ENCODE assay signal across 18 cellular contexts in the genomic region with DNA sequence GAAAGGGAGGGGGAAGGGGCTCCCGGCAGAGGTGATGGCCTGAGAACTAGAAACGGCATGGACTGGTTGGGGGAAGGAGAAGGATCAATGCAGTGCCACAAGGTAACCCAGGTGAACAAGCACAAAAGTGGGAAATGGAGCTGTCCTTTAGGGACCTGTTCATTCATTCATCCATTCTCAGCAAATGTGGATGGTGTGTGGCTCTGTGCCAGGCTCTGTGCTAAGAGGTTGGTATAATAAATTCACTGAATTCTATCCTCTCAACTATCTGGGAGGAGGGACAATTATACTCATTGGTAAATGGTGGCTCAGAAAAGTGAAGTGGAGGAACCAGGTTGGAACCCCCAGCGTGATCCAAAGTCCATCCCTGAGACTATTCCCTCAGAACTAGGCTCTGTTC.
"Had no signal": no experiment of that assay in that cellular context is flagged by ENCODE, and none has a peak within 500 bp of the region (broad histone marks: within the 10 kb centered on the region; RNA-seq: fewer than 3 reads in every experiment).

No MANE protein-coding gene starts in this region.

- H3K27ac Mint-ChIP-seq: activated naive CD8-positive, alpha-beta T cell; effector memory CD8-positive, alpha-beta T cell; natural killer cell treated with Interleukin-12 subunit alpha and Interleukin-12 subunit beta and Interleukin-15 and Interleukin-18, amount 100 ng/mL, for 72 hours; WTC11 had no signal

- H3K27me3 Mint-ChIP-seq: activated naive CD8-positive, alpha-beta T cell; effector memory CD8-positive, alpha-beta T cell; natural killer cell treated with Interleukin-12 subunit alpha and Interleukin-12 subunit beta and Interleukin-15 and Interleukin-18, amount 100 ng/mL, for 72 hours had no signal

- H3K27me3 ChIP-seq: adrenal gland, ascending aorta, breast epithelium, colonic mucosa, dorsolateral prefrontal cortex, esophagus muscularis mucosa, pancreas, right atrium auricular region, tibial artery had no signal

- H3K36me3 Mint-ChIP-seq: activated naive CD8-positive, alpha-beta T cell; natural killer cell treated with Interleukin-12 subunit alpha and Interleukin-12 subunit beta and Interleukin-15 and Interleukin-18, amount 100 ng/mL, for 72 hours; WTC11 had no signal

- H3K9me3 ChIP-seq: adrenal gland, ascending aorta, breast epithelium, colonic mucosa, esophagus muscularis mucosa, pancreas, psoas muscle, right atrium auricular region, tibial artery had no signal

- H3K27ac ChIP-seq: ascending aorta, colonic mucosa, esophagus muscularis mucosa, pancreas, psoas muscle, tibial artery had no signal

- H3K9me3 Mint-ChIP-seq: effector memory CD8-positive, alpha-beta T cell; natural killer cell treated with Interleukin-12 subunit alpha and Interleukin-12 subunit beta and Interleukin-15 and Interleukin-18, amount 100 ng/mL, for 72 hours; WTC11 had no signal

- ATAC-seq: effector memory CD8-positive, alpha-beta T cell; natural killer cell treated with Interleukin-12 subunit alpha and Interleukin-12 subunit beta and Interleukin-15 and Interleukin-18, amount 100 ng/mL, for 72 hours; psoas muscle; stimulated activated naive CD8-positive, alpha-beta T cell treated with anti-CD3 and anti-CD28 coated beads, Interleukin-15, Interleukin-2, amounts not matched to agents 100 U/mL and 50 U/mL, for 24 hours; WTC11 had no signal

- H3K36me3 ChIP-seq: adrenal gland, ascending aorta, breast epithelium, colonic mucosa, esophagus muscularis mucosa, pancreas, right atrium auricular region had no signal

- DNase-seq: activated T-cell treated with anti-CD3 and anti-CD28 coated beads, Interleukin-2, amount 50 U/mL, for 1 hour; colonic mucosa; effector memory CD8-positive, alpha-beta T cell; hippocampal formation; pancreas; psoas muscle; stimulated activated CD4-positive, alpha-beta T cell treated with anti-CD3 and anti-CD28 coated beads, Interleukin-4, amount 100 ng/mL, for 24 hours; stimulated activated naive CD8-positive, alpha-beta T cell treated with anti-CD3 and anti-CD28 coated beads, Interleukin-15, Interleukin-2, amounts not matched to agents 100 U/mL and 50 U/mL, for 24 hours; tibial artery had no signal

- H3K4me3 ChIP-seq: adrenal gland, ascending aorta, breast epithelium, colonic mucosa, dorsolateral prefrontal cortex, esophagus muscularis mucosa, pancreas, psoas muscle, right atrium auricular region, tibial artery had no signal

- H3K4me3 Mint-ChIP-seq: activated naive CD8-positive, alpha-beta T cell; effector memory CD8-positive, alpha-beta T cell; natural killer cell treated with Interleukin-12 subunit alpha and Interleukin-12 subunit beta and Interleukin-15 and Interleukin-18, amount 100 ng/mL, for 72 hours; WTC11 had no signal
